ENCODE assay signal across 16 cellular contexts in the genomic region with DNA sequence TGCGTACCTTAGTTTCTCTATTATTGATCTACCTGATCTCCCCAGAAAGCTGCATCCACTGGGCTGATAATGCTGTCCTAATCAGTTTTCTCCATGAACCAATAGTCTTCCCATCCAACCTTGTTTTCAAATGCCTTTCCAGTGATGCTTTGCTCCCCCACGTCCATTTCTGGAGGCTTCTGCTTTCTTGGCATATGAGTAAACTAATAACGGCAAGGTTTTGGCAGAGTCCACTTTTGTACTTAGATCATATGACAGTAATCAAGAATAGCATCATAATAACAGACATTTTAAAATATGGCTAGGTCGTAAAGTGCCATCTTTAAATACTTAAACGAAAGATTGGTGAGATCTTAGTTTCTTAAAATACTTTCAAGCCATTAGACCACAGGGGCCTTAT. TPM values are rescaled to one million over a fixed set of nuclear protein-coding genes. Genes with fewer than 3 reads are reported as not detected.
"Had no signal": no experiment of that assay in that cellular context is flagged by ENCODE, and none has a peak within 500 bp of the region (broad histone marks: within the 10 kb centered on the region; RNA-seq: fewer than 3 reads in every experiment).

No MANE protein-coding gene starts in this region.

- H3K27me3 ChIP-seq: right atrium auricular region had no signal

- H3K4me2 ChIP-seq: smooth muscle cell had no signal

- H3K4me1 Mint-ChIP-seq: naive thymus-derived CD4-positive, alpha-beta T cell had no signal

- H3K27ac Mint-ChIP-seq: effector memory CD8-positive, alpha-beta T cell had no signal

- H3K9me3 ChIP-seq: right atrium auricular region had no signal

- H3K36me3 Mint-ChIP-seq: activated CD4-positive, alpha-beta memory T cell treated with anti-CD3 and anti-CD28 coated beads for 36 hours; brain; naive thymus-derived CD4-positive, alpha-beta T cell had no signal

- H3K4me1 ChIP-seq: right atrium auricular region had no signal

- H3K4me3 ChIP-seq: right atrium auricular region, smooth muscle cell had no signal

- H3K9me3 Mint-ChIP-seq: activated CD4-positive, alpha-beta memory T cell treated with anti-CD3 and anti-CD28 coated beads for 36 hours; activated T-cell treated with anti-CD3 and anti-CD28 coated beads, Interleukin-2, amount 50 U/mL, for 4 hours; effector memory CD8-positive, alpha-beta T cell had no signal

- H3K36me3 ChIP-seq: right atrium auricular region had no signal

- H3K4me3 Mint-ChIP-seq: activated CD4-positive, alpha-beta memory T cell treated with anti-CD3 and anti-CD28 coated beads for 36 hours; activated T-cell treated with anti-CD3 and anti-CD28 coated beads, Interleukin-2, amount 50 U/mL, for 4 hours; brain; effector memory CD8-positive, alpha-beta T cell; naive thymus-derived CD4-positive, alpha-beta T cell had no signal

- DNase-seq: activated CD4-positive, alpha-beta memory T cell treated with anti-CD3 and anti-CD28 coated beads for 36 hours; activated CD4-positive, CD25-positive, alpha-beta regulatory T cell treated with anti-CD3 and anti-CD28 coated beads, Interleukin-2, amount 50 U/mL, for 72 hours; activated T-cell treated with anti-CD3 and anti-CD28 coated beads, Interleukin-2, amount 50 U/mL, for 4 hours; effector memory CD8-positive, alpha-beta T cell; foreskin melanocyte; head of caudate nucleus; left colon; naive thymus-derived CD4-positive, alpha-beta T cell; substantia nigra; trophoblast cell had no signal

- ATAC-seq: activated T-cell treated with anti-CD3 and anti-CD28 coated beads, Interleukin-2, amount 50 U/mL, for 4 hours; effector memory CD8-positive, alpha-beta T cell; left colon; naive thymus-derived CD4-positive, alpha-beta T cell had no signal

- H3K27ac ChIP-seq: epithelial cell of prostate, right atrium auricular region had no signal

RNA-seq across cellular contexts. Expression of gene FAM9B, which starts 38.4 kb away (rescaled TPM):
- total RNA-seq: activated CD4-positive, alpha-beta memory T cell treated with anti-CD3 and anti-CD28 coated beads for 36 hours; activated T-cell treated with anti-CD3 and anti-CD28 coated beads, Interleukin-2, amount 50 U/mL, for 4 hours; left colon; lung microvascular endothelial cell; naive thymus-derived CD4-positive, alpha-beta T cell; posterior vena cava; right atrium auricular region; smooth muscle cell had no signal
- polyA plus RNA-seq: naive thymus-derived CD4-positive, alpha-beta T cell; smooth muscle cell had no signal
